Comparison of ENCODE assay signal across 11 cellular contexts in genomic region chr3:72657666-72658065, GRCh38.
A peak's percentile ranks its signal among the peaks of the same experiment; 100 is the strongest.
DNase-seq lines count a peak whose midpoint lies in the region; ATAC-seq, FAIRE-seq and TF ChIP-seq lines count a peak whose summit lies in the region.
"Had no signal": no experiment of that assay in that cellular context is flagged by ENCODE, and none has a peak within 500 bp of the region (broad histone marks: within the 10 kb centered on the region; RNA-seq: fewer than 3 reads in every experiment).

No MANE protein-coding gene starts in this region.

- intact Hi-C loops in heart right ventricle (cut with DNase I) = no loop called here

- WGBS in heart right ventricle, 2 donors = 75 to 81% methylated on average over 4 of the region's 4 CpGs

- H3K27me3 ChIP-seq in heart right ventricle = peaks cover 0 to 30% (median 13%) of the 10 kb centered on the region in 7 donors
- H3K27me3 ChIP-seq: dorsolateral prefrontal cortex had no signal

- H3K9me3 ChIP-seq in heart right ventricle = no peaks in the 10 kb centered on the region

- H3K36me3 ChIP-seq in heart right ventricle = no peaks in the 10 kb centered on the region

- DNase-seq in MV-4-11 (lab: John Stamatoyannopoulos, UW) (peak; percentile 16), activated T-cell treated with anti-CD3 and anti-CD28 coated beads for 4 hours (peak; percentile 9), cortex of kidney (lab: John Stamatoyannopoulos, UW) (no peak), GM19238 (ENCODE audit: insufficient read length, low spot score) (no peak), heart right ventricle (no peak), GM12892 (ENCODE audit: insufficient read length) (no peak)
- DNase-seq in stimulated activated CD4-positive, alpha-beta T cell treated with anti-CD3 and anti-CD28 coated beads, Interleukin-12 subunit alpha, Interleukin-12 subunit beta, amount 100 ng/mL, for 48 hours (ENCODE audit: low read depth in 2 of 3, low spot score in 1 of 3) = peak; percentile 12 to 36 (median 23)

- no peak for TF ChIP-seq POLR2A in GM12892 (IDR thresholded peaks at IDR 0.05; ENCODE audit: low read depth, low read length)

- no peak for FAIRE-seq in GM12892 (lab: Jason Lieb, UNC)
- FAIRE-seq: GM18507 had no signal

- H3K4me1 ChIP-seq in heart right ventricle = peaks cover 2 to 23% (median 11%) of the 10 kb centered on the region in 9 donors

- peak; percentile 77 for ATAC-seq in GM18511 (IDR thresholded peaks at IDR 0.05; ENCODE audit: unreplicated experiment)
- ATAC-seq in heart right ventricle = no peak

- H3K4me3 ChIP-seq in heart right ventricle = no peak overlapping the region
- H3K4me3 ChIP-seq: dorsolateral prefrontal cortex, PC-9 had no signal

- no peak overlapping the region for H3K27ac ChIP-seq in heart right ventricle
- H3K27ac ChIP-seq: dorsolateral prefrontal cortex, PC-9 had no signal

- no peak for TF ChIP-seq CTCF in heart right ventricle (IDR thresholded peaks at IDR 0.05)

Comparison
In these comparisons a context has a peak if more than half of its experiments do, and no peak if none do; other contexts are left out.
1. DNase-seq: peak in MV-4-11 (single experiment), activated T-cell treated with anti-CD3 and anti-CD28 coated beads for 4 hours (single experiment) and stimulated activated CD4-positive, alpha-beta T cell treated with anti-CD3 and anti-CD28 coated beads, Interleukin-12 subunit alpha, Interleukin-12 subunit beta, amount 100 ng/mL, for 48 hours (3 of 3); none in cortex of kidney (single experiment), GM19238 (single experiment), heart right ventricle (0 of 2) and GM12892 (single experiment).